2 cellular contexts compared by ENCODE assay signal in the genomic region with DNA sequence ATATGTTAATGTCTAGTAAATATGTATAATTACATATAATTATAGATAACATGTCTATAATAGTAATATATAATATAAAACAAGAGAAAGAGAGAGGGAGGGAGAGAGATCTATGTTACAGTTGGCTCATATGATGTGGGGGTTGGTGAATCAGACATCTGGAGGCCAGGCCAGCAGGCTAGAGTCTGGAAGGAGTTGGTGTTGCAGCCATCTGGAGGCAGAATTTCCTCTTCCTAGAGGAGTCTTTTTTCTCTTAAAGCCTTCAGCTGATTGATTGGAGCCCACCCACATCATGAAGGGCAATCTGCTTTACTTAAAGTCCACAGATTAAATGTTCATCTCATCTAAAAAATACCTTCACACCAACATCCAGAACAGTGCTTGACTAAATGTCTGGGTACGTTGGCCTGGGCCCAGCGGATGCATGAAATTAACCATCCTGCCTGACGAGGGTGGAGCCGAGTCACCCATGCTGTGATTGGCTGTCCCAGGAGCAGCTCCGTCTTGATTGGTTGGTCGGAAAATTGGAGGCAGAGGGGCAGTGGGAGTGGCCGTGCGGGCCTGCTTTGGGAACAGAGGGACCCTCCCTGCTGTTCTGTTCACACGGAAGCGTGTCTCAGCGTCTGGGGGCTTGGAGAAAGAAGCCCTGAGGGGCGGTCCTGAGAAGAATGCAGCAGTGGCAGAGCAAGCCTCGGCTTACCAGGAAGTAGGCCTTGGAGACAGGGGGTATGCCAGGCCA.
TF ChIP-seq lines count a peak whose summit lies in the region.

No MANE protein-coding gene starts in this region.

TF ChIP-seq in GM23338, 12 proteins besides CTCF, POLR2A, EP300 and RAD21 (continues in another document):
- TF ChIP-seq CREB1 (CRISPR knock-in tag; IDR thresholded peaks at IDR 0.05; ENCODE audit: low read depth) = no peak
- TF ChIP-seq JUNB (IDR thresholded peaks at IDR 0.05; ENCODE audit: unreplicated experiment) = no peak
- TF ChIP-seq, protein P1, sequence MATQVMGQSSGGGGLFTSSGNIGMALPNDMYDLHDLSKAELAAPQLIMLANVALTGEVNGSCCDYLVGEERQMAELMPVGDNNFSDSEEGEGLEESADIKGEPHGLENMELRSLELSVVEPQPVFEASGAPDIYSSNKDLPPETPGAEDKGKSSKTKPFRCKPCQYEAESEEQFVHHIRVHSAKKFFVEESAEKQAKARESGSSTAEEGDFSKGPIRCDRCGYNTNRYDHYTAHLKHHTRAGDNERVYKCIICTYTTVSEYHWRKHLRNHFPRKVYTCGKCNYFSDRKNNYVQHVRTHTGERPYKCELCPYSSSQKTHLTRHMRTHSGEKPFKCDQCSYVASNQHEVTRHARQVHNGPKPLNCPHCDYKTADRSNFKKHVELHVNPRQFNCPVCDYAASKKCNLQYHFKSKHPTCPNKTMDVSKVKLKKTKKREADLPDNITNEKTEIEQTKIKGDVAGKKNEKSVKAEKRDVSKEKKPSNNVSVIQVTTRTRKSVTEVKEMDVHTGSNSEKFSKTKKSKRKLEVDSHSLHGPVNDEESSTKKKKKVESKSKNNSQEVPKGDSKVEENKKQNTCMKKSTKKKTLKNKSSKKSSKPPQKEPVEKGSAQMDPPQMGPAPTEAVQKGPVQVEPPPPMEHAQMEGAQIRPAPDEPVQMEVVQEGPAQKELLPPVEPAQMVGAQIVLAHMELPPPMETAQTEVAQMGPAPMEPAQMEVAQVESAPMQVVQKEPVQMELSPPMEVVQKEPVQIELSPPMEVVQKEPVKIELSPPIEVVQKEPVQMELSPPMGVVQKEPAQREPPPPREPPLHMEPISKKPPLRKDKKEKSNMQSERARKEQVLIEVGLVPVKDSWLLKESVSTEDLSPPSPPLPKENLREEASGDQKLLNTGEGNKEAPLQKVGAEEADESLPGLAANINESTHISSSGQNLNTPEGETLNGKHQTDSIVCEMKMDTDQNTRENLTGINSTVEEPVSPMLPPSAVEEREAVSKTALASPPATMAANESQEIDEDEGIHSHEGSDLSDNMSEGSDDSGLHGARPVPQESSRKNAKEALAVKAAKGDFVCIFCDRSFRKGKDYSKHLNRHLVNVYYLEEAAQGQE (IDR thresholded peaks at IDR 0.05; ENCODE audit: unreplicated experiment) = no peak
- TF ChIP-seq ZNF331 (CRISPR knock-in tag; IDR thresholded peaks at IDR 0.05; ENCODE audit: low read depth) = no peak
- no peak for TF ChIP-seq EZH2 (IDR thresholded peaks at IDR 0.05; ENCODE audit: low read depth, unreplicated experiment)
- no peak for TF ChIP-seq EZH2phosphoT487 (IDR thresholded peaks at IDR 0.05; ENCODE audit: unreplicated experiment)
- TF ChIP-seq, protein P2, sequence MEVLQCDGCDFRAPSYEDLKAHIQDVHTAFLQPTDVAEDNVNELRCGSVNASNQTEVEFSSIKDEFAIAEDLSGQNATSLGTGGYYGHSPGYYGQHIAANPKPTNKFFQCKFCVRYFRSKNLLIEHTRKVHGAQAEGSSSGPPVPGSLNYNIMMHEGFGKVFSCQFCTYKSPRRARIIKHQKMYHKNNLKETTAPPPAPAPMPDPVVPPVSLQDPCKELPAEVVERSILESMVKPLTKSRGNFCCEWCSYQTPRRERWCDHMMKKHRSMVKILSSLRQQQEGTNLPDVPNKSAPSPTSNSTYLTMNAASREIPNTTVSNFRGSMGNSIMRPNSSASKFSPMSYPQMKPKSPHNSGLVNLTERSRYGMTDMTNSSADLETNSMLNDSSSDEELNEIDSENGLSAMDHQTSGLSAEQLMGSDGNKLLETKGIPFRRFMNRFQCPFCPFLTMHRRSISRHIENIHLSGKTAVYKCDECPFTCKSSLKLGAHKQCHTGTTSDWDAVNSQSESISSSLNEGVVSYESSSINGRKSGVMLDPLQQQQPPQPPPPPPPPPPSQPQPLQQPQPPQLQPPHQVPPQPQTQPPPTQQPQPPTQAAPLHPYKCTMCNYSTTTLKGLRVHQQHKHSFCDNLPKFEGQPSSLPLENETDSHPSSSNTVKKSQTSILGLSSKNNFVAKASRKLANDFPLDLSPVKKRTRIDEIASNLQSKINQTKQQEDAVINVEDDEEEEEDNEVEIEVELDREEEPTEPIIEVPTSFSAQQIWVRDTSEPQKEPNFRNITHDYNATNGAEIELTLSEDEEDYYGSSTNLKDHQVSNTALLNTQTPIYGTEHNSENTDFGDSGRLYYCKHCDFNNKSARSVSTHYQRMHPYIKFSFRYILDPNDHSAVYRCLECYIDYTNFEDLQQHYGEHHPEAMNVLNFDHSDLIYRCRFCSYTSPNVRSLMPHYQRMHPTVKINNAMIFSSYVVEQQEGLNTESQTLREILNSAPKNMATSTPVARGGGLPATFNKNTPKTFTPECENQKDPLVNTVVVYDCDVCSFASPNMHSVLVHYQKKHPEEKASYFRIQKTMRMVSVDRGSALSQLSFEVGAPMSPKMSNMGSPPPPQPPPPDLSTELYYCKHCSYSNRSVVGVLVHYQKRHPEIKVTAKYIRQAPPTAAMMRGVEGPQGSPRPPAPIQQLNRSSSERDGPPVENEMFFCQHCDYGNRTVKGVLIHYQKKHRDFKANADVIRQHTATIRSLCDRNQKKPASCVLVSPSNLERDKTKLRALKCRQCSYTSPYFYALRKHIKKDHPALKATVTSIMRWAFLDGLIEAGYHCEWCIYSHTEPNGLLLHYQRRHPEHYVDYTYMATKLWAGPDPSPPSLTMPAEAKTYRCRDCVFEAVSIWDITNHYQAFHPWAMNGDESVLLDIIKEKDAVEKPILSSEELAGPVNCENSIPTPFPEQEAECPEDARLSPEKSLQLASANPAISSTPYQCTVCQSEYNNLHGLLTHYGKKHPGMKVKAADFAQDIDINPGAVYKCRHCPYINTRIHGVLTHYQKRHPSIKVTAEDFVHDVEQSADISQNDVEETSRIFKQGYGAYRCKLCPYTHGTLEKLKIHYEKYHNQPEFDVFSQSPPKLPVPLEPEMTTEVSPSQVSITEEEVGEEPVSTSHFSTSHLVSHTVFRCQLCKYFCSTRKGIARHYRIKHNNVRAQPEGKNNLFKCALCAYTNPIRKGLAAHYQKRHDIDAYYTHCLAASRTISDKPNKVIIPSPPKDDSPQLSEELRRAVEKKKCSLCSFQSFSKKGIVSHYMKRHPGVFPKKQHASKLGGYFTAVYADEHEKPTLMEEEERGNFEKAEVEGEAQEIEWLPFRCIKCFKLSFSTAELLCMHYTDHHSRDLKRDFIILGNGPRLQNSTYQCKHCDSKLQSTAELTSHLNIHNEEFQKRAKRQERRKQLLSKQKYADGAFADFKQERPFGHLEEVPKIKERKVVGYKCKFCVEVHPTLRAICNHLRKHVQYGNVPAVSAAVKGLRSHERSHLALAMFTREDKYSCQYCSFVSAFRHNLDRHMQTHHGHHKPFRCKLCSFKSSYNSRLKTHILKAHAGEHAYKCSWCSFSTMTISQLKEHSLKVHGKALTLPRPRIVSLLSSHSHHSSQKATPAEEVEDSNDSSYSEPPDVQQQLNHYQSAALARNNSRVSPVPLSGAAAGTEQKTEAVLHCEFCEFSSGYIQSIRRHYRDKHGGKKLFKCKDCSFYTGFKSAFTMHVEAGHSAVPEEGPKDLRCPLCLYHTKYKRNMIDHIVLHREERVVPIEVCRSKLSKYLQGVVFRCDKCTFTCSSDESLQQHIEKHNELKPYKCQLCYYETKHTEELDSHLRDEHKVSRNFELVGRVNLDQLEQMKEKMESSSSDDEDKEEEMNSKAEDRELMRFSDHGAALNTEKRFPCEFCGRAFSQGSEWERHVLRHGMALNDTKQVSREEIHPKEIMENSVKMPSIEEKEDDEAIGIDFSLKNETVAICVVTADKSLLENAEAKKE (CRISPR knock-in tag; IDR thresholded peaks at IDR 0.05) = no peak
- TF ChIP-seq STAT1 (IDR thresholded peaks at IDR 0.05; ENCODE audit: unreplicated experiment) = no peak

TF ChIP-seq in SK-N-SH, 30 proteins besides CTCF, POLR2A, EP300 and RAD21:
- TF ChIP-seq TCF12 (IDR thresholded peaks at IDR 0.05) = peak; percentile 36; the same call in 1 of the 2 replicates
- no peak for TF ChIP-seq EZH2phosphoT487 (IDR thresholded peaks at IDR 0.05; ENCODE audit: borderline replicate concordance, low read depth)
